1 cellular context compared by ENCODE assay signal in genomic region chr22:19174106-19175025, GRCh38.
TF ChIP-seq lines count a peak whose summit lies in the region.

No MANE protein-coding gene starts in this region.

TF ChIP-seq in HepG2, 621 proteins besides CTCF, POLR2A, EP300 and RAD21 (continued from another document):
- 0 out of 2 replicates have a peak, but pooled peaks have one; percentile 0 for TF ChIP-seq RBFOX2 (IDR thresholded peaks at IDR 0.05; ENCODE audit: low read depth, low read length)
- no peak for TF ChIP-seq SKI (IDR thresholded peaks at IDR 0.05; ENCODE audit: partially characterized antibody)
- 0 out of 2 replicates have a peak, but pooled peaks have one; percentile 34 for TF ChIP-seq ZFP90 (CRISPR knock-in tag; IDR thresholded peaks at IDR 0.05; ENCODE audit: borderline replicate concordance)
- TF ChIP-seq ZNF33B (CRISPR knock-in tag; IDR thresholded peaks at IDR 0.05): no peak
- TF ChIP-seq ETS1 (CRISPR knock-in tag; IDR thresholded peaks at IDR 0.05): no peak
- peak; percentile 34; the same call in 1 of the 2 replicates for TF ChIP-seq ZFP37 (CRISPR knock-in tag; IDR thresholded peaks at IDR 0.05; ENCODE audit: borderline replicate concordance)
- TF ChIP-seq PHB2 (IDR thresholded peaks at IDR 0.05; ENCODE audit: partially characterized antibody): no peak
- peak; percentile 30; the same call in 1 of the 2 replicates for TF ChIP-seq SRY (CRISPR knock-in tag; IDR thresholded peaks at IDR 0.05)
- TF ChIP-seq SALL1 (CRISPR knock-in tag; IDR thresholded peaks at IDR 0.05): peak; percentile 39; the same call in 1 of the 2 replicates
- peak; percentile 66; the same call in 1 of the 2 replicates for TF ChIP-seq PAF1 (CRISPR knock-in tag; IDR thresholded peaks at IDR 0.05)
- peak; percentile 57 for TF ChIP-seq ZNF687 (CRISPR knock-in tag; IDR thresholded peaks at IDR 0.05)
- TF ChIP-seq BHLHE40 (IDR thresholded peaks at IDR 0.05; ENCODE audit: low read length): no peak
- TF ChIP-seq TBP (CRISPR knock-in tag; IDR thresholded peaks at IDR 0.05): no peak
- peak; percentile 44 for TF ChIP-seq POLR2AphosphoS5 (IDR thresholded peaks at IDR 0.05; ENCODE audit: low read depth, low read length)
- peak; percentile 67 for TF ChIP-seq POLR2G (IDR thresholded peaks at IDR 0.05; ENCODE audit: low read depth, low read length)
- TF ChIP-seq NR2F6 (IDR thresholded peaks at IDR 0.05): peak; percentile 28; the same call in 1 of the 2 replicates
- no peak for TF ChIP-seq NR2F6 (CRISPR knock-in tag; IDR thresholded peaks at IDR 0.05)
- TF ChIP-seq SETDB1 (CRISPR knock-in tag; IDR thresholded peaks at IDR 0.05; ENCODE audit: borderline replicate concordance): no peak
- peak; percentile 39; the same call in 1 of the 2 replicates for TF ChIP-seq NCOA1 (CRISPR knock-in tag; IDR thresholded peaks at IDR 0.05)
- TF ChIP-seq TEAD3 (CRISPR knock-in tag; optimal IDR thresholded peaks at IDR 0.05; ENCODE audit: borderline replicate concordance): peak; percentile 97
- no peak for TF ChIP-seq ZNF124 (CRISPR knock-in tag; IDR thresholded peaks at IDR 0.05)
